ENCODE assay signal across 8 cellular contexts in genomic region chr15:32641517-32642059, GRCh38. TPM values are rescaled to one million over a fixed set of nuclear protein-coding genes. Genes with fewer than 3 reads are reported as not detected.
DNase-seq lines count a peak whose midpoint lies in the region; ATAC-seq and TF ChIP-seq lines count a peak whose summit lies in the region.

Gene SCG5, plus strand, starts transcription at chr15:32641710. Its CDS starts 1,883 bp downstream, at chr15:32643593.

- H3K4me3 ChIP-seq in ovary: peak within 1 kb of the TSS; percentile 9

- no peak for TF ChIP-seq EP300 in ovary (IDR thresholded peaks at IDR 0.05)

- no peak within 1 kb of the TSS for H3K27ac ChIP-seq in ovary

- no peaks in the 10 kb centered on the region for H3K9me3 ChIP-seq in ovary

- H3K4me1 Mint-ChIP-seq in activated T-cell treated with anti-CD3 and anti-CD28 coated beads, Interleukin-2, amount 50 U/mL, for 24 hours (ENCODE audit: low read depth): no peaks in the 10 kb centered on the region

- H3K36me3 Mint-ChIP-seq in activated T-cell treated with anti-CD3 and anti-CD28 coated beads, Interleukin-2, amount 50 U/mL, for 24 hours (ENCODE audit: low read depth): peaks cover 42% of the 10 kb centered on the region

- H3K27me3 ChIP-seq in ovary: no peaks in the 10 kb centered on the region

- ATAC-seq in GM18505 (IDR thresholded peaks at IDR 0.05; ENCODE audit: unreplicated experiment) (no peak), HG03025 (IDR thresholded peaks at IDR 0.05; ENCODE audit: low FRiP score, unreplicated experiment) (no peak), HG03565 (IDR thresholded peaks at IDR 0.05; ENCODE audit: unreplicated experiment) (no peak)

- H3K36me3 ChIP-seq in ovary: no peaks in the 10 kb centered on the region

- H3K27me3 Mint-ChIP-seq in activated T-cell treated with anti-CD3 and anti-CD28 coated beads, Interleukin-2, amount 50 U/mL, for 24 hours: no peaks in the 10 kb centered on the region

- H3K4me1 ChIP-seq in ovary (ENCODE audit: insufficient read depth): peaks cover 2% of the 10 kb centered on the region

- WGBS in ovary, 3 donors: 3 to 9% (median 3%) methylated on average over 22 of the region's 22 CpGs

- H3K27ac Mint-ChIP-seq in activated T-cell treated with anti-CD3 and anti-CD28 coated beads, Interleukin-2, amount 50 U/mL, for 24 hours: no peak within 1 kb of the TSS

- intact Hi-C loops in ovary (cut with DNase I): no loop called here

- DNase-seq in NCI-H774 (lab: John Stamatoyannopoulos, UW) (peak; percentile 81), erythroblast (lab: John Stamatoyannopoulos, UW) (peak; percentile 18 to 20), ovary (peak in 2 of 5 donors; percentile 40 to 52), COLO668 (lab: John Stamatoyannopoulos, UW; ENCODE audit: unreplicated experiment) (no peak)
- DNase-seq in activated T-cell treated with anti-CD3 and anti-CD28 coated beads, Interleukin-2, amount 50 U/mL, for 24 hours: no peak

- no peak within 1 kb of the TSS for H3K4me3 Mint-ChIP-seq in activated T-cell treated with anti-CD3 and anti-CD28 coated beads, Interleukin-2, amount 50 U/mL, for 24 hours

- TF ChIP-seq POLR2A in GM18505 (IDR thresholded peaks at IDR 0.05; ENCODE audit: borderline replicate concordance, extremely low read depth, insufficient read depth, insufficient read length) (peak; percentile 23), erythroblast (IDR thresholded peaks at IDR 0.05; ENCODE audit: low read length) (no peak), ovary (IDR thresholded peaks at IDR 0.05) (no peak)

- no peak for TF ChIP-seq CTCF in ovary (IDR thresholded peaks at IDR 0.05)

- no peaks in the 10 kb centered on the region for H3K9me3 Mint-ChIP-seq in activated T-cell treated with anti-CD3 and anti-CD28 coated beads, Interleukin-2, amount 50 U/mL, for 24 hours

RNA-seq across cellular contexts. Expression of gene SCG5, which starts in this region (rescaled TPM):
- 10 to 100 TPM in 1 of 7 donors, 1 to 10 TPM in 3, under 1 TPM in 2, not detected in 1; 0.63 to 17.2 (median 2.0) TPM for total RNA-seq in ovary
- polyA plus RNA-seq in ovary: 10 to 100 TPM in 1 of 2 donors, 1 to 10 TPM in 1; 6.6 to 34.1 TPM

Comparison
In these comparisons a context has a peak if more than half of its experiments do, and no peak if none do; other contexts are left out.
1. DNase-seq: peak in NCI-H774 (single experiment) and erythroblast (2 of 2); none in COLO668 (single experiment) and activated T-cell treated with anti-CD3 and anti-CD28 coated beads, Interleukin-2, amount 50 U/mL, for 24 hours (single experiment).